8 cellular contexts compared by ENCODE assay signal in genomic region chr3:189563841-189564563, GRCh38.
DNase-seq lines count a peak whose midpoint lies in the region; ATAC-seq, FAIRE-seq and TF ChIP-seq lines count a peak whose summit lies in the region.

No MANE protein-coding gene starts in this region.

- no peaks in the 10 kb centered on the region for H4K20me1 ChIP-seq in Karpas-422 (ENCODE audit: insufficient read depth, low read depth, low read length)

- no peak for TF ChIP-seq RAD21 in A549 (conservative IDR thresholded peaks at IDR 0.05 in 1 of 2, IDR thresholded peaks at IDR 0.05 in 1 of 2)

- no peaks in the 10 kb centered on the region for H3K79me2 ChIP-seq in Karpas-422 (ENCODE audit: low read length)

- H3K9me2 ChIP-seq in Karpas-422 (replicated peaks; ENCODE audit: insufficient read depth, low read length) = no peaks in the 10 kb centered on the region

- intact Hi-C loops in prostate gland (cut with DNase I) = no loop called here

- peak in 1 of 2 experiments; percentile 54; a peak in 2 of 6 replicates for ATAC-seq in A549
- ATAC-seq in GM19035 (IDR thresholded peaks at IDR 0.05; ENCODE audit: unreplicated experiment) = peak; percentile 59
- peak; percentile 79 for ATAC-seq in HG03095 (IDR thresholded peaks at IDR 0.05; ENCODE audit: unreplicated experiment)

- 78% methylated on average over 6 of the region's 6 CpGs for WGBS in A549 (ENCODE audit: missing lambda C conversion rate)
- 71% methylated on average over 6 of the region's 6 CpGs for WGBS in prostate gland

- CTCF ChIA-PET in A549 (lab: Yijun Ruan, JAX) = no interaction called here

- H3K9ac ChIP-seq in Karpas-422 (ENCODE audit: low read length) = no peak overlapping the region

- DNase-seq in A549 (ENCODE audit: low read depth in 1 of 2, low spot score in 1 of 2) = peak in 1 of 2 experiments; percentile 29
- DNase-seq in SIG-M5 (lab: John Stamatoyannopoulos, UW) = peak; percentile 36
- DNase-seq in glomerular visceral epithelial cell (ENCODE audit: extremely low spot score) = peak; percentile 87
- DNase-seq in prostate gland (ENCODE audit: low spot score) = no peak
- DNase-seq in NCI-H345 treated with DMSO at 0.1 percent for 48 hours (lab: John Stamatoyannopoulos, UW; ENCODE audit: unreplicated experiment) = no peak
- no peak for DNase-seq in Karpas-422

- H3K4me1 ChIP-seq in A549 (peaks cover 10% of the 10 kb centered on the region; the same call in 2 of the 3 replicates), prostate gland (replicated peaks) (no peaks in the 10 kb centered on the region), Karpas-422 (ENCODE audit: low read length) (no peaks in the 10 kb centered on the region)

- H3K4me3 ChIP-seq in A549 = no peak overlapping the region
- H3K4me3 ChIP-seq in prostate gland = no peak overlapping the region
- no peak overlapping the region for H3K4me3 ChIP-seq in Karpas-422 (ENCODE audit: low read length)

- H3K9me3 ChIP-seq in A549 = no peaks in the 10 kb centered on the region
- no peaks in the 10 kb centered on the region for H3K9me3 ChIP-seq in prostate gland
- no peaks in the 10 kb centered on the region for H3K9me3 ChIP-seq in Karpas-422 (ENCODE audit: low read length)

- H3K4me2 ChIP-seq in A549 (peak overlapping the region; percentile 21; the same call in 1 of the 3 replicates), Karpas-422 (ENCODE audit: low read depth, low read length, poor library complexity, severe bottlenecking) (no peak overlapping the region)

- POLR2A ChIA-PET in A549 (lab: Yijun Ruan, JAX) = no interaction called here

- no peak overlapping the region for H2AFZ ChIP-seq in Karpas-422 (ENCODE audit: low read length)

- peak overlapping the region; percentile 16 to 50; a peak in 4 of 6 replicates for H3K27ac ChIP-seq in A549
- no peak overlapping the region for H3K27ac ChIP-seq in prostate gland
- no peak overlapping the region for H3K27ac ChIP-seq in Karpas-422 (ENCODE audit: low read length)

- FAIRE-seq in A549 (lab: Jason Lieb, UNC) = no peak

- no peak for TF ChIP-seq CTCF in A549 (IDR thresholded peaks at IDR 0.05)
- TF ChIP-seq CTCF in prostate gland (IDR thresholded peaks at IDR 0.05) = no peak

- H3K27me3 ChIP-seq in prostate gland (replicated peaks; ENCODE audit: insufficient read depth) (no peaks in the 10 kb centered on the region), Karpas-422 (ENCODE audit: low read length) (no peaks in the 10 kb centered on the region)

- no peak for TF ChIP-seq EP300 in A549 (IDR thresholded peaks at IDR 0.05)

- TF ChIP-seq POLR2A in A549 (IDR thresholded peaks at IDR 0.05; ENCODE audit: low read length) (no peak), prostate gland (IDR thresholded peaks at IDR 0.05) (no peak)

- H3K36me3 ChIP-seq in prostate gland = no peaks in the 10 kb centered on the region
- H3K36me3 ChIP-seq in Karpas-422 (ENCODE audit: insufficient read depth, low read length) = no peaks in the 10 kb centered on the region

TF ChIP-seq in A549, 52 proteins besides CTCF, POLR2A, EP300 and RAD21:
- TF ChIP-seq SREBF2 (IDR thresholded peaks at IDR 0.05) = no peak
- TF ChIP-seq MAFK (IDR thresholded peaks at IDR 0.05; ENCODE audit: partially characterized antibody) = peak; percentile 65
- no peak for TF ChIP-seq HOXB13 (CRISPR knock-in tag; IDR thresholded peaks at IDR 0.05; ENCODE audit: low read depth)

Comparison
In these comparisons a context has a peak if more than half of its experiments do, and no peak if none do; other contexts are left out.
1. DNase-seq: peak in SIG-M5 (single experiment) and glomerular visceral epithelial cell (single experiment); none in prostate gland (single experiment), NCI-H345 treated with DMSO at 0.1 percent for 48 hours (single experiment) and Karpas-422 (single experiment).
2. H3K27ac ChIP-seq: peak in A549 (2 of 2); none in prostate gland (0 of 2) and Karpas-422 (single experiment).